In the genomic region with DNA sequence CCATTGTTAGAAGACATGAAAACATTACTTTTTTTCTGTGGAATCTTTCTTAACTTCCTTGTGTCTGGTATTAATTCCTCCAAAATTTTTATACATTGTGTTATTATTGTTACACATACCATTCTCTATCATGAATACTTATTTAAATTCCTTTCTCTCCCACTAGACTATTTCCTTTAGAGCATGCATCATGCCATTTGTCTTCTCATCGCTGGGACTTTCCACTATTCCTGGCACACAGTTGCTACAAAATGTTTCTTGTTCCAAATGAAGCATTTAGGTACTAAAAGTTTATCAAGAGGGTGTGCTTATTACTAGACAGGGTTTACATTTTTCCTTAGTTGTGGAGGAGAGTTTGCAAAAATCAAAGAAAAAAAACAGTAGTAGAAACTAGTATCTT, we compare ENCODE assay signal across 22 cellular contexts.
DNase-seq lines count a peak whose midpoint lies in the region; ATAC-seq and TF ChIP-seq lines count a peak whose summit lies in the region.
"Had no signal": no experiment of that assay in that cellular context is flagged by ENCODE, and none has a peak within 500 bp of the region (broad histone marks: within the 10 kb centered on the region; RNA-seq: fewer than 3 reads in every experiment).

No MANE protein-coding gene starts in this region.

- H3K27me3 ChIP-seq in GM23248 (replicated peaks; ENCODE audit: insufficient read depth) (no peaks in the 10 kb centered on the region), subcutaneous abdominal adipose tissue (ENCODE audit: control insufficient read depth in 5 of 5, insufficient read depth in 4 of 5, low read length in 5 of 5) (no peaks in the 10 kb centered on the region), heart left ventricle (no peaks in the 10 kb centered on the region)
- H3K27me3 ChIP-seq: BLaER1 treated with 17β-estradiol and CSF1 and Interleukin-3, amounts not matched to agents 10 nM and 100 nM; body of pancreas; left lung; tibial artery had no signal

- no peaks in the 10 kb centered on the region for H3K79me2 ChIP-seq in GM23248 (ENCODE audit: insufficient read depth)
- H3K79me2 ChIP-seq: parathyroid adenoma had no signal

- no peaks in the 10 kb centered on the region for H3K9me2 ChIP-seq in GM23248 (ENCODE audit: insufficient read depth)

- H4K20me1 ChIP-seq in GM23248 (ENCODE audit: insufficient read depth) = no peaks in the 10 kb centered on the region
- H4K20me1 ChIP-seq: BLaER1 treated with 17β-estradiol and CSF1 and Interleukin-3, amounts not matched to agents 10 nM and 100 nM had no signal

- H3K27ac ChIP-seq in GM23248 = peak overlapping the region; percentile 73
- peak overlapping the region; percentile 31 for H3K27ac ChIP-seq in subcutaneous abdominal adipose tissue (ENCODE audit: low read depth, low read length)
- H3K27ac ChIP-seq in heart left ventricle = peak overlapping the region in 1 of 12 donors; percentile 53
- H3K27ac ChIP-seq: BLaER1 treated with 17β-estradiol and CSF1 and Interleukin-3, amounts not matched to agents 10 nM and 100 nM; body of pancreas; left lung; parathyroid adenoma; tibial artery had no signal

- H3K4me2 ChIP-seq in GM23248 (ENCODE audit: unreplicated experiment) = peak overlapping the region; percentile 71
- H3K4me2 ChIP-seq: BLaER1 treated with 17β-estradiol and CSF1 and Interleukin-3, amounts not matched to agents 10 nM and 100 nM had no signal

- H3K4me3 ChIP-seq in GM23248 (peak overlapping the region; percentile 38), astrocyte of the spinal cord (ENCODE audit: low read depth, low read length) (no peak overlapping the region), subcutaneous abdominal adipose tissue (ENCODE audit: low read depth in 1 of 5, low read length in 5 of 5) (no peak overlapping the region), heart left ventricle (no peak overlapping the region)
- H3K4me3 ChIP-seq: BLaER1 treated with 17β-estradiol and CSF1 and Interleukin-3, amounts not matched to agents 10 nM and 100 nM; body of pancreas; left lung; tibial artery had no signal

- H3K4me1 ChIP-seq in GM23248 (ENCODE audit: insufficient read depth) = peaks cover 44% of the 10 kb centered on the region
- peaks cover 0 to 30% (median 9%) of the 10 kb centered on the region in 5 donors for H3K4me1 ChIP-seq in subcutaneous abdominal adipose tissue (ENCODE audit: control insufficient read depth in 5 of 5, insufficient read depth in 5 of 5, low read length in 5 of 5)
- H3K4me1 ChIP-seq in heart left ventricle = peaks cover 0 to 54% (median 21%) of the 10 kb centered on the region in 12 donors
- H3K4me1 ChIP-seq: BLaER1 treated with 17β-estradiol and CSF1 and Interleukin-3, amounts not matched to agents 10 nM and 100 nM; body of pancreas; left lung; parathyroid adenoma had no signal

- no peak for TF ChIP-seq POLR2A in heart left ventricle (IDR thresholded peaks at IDR 0.05)

- 2 to 7% methylated on average over 1 of the region's 1 CpG for WGBS in GM23248 (ENCODE audit: low coverage in 1 of 2, low lambda C conversion rate in 2 of 2, missing lambda C conversion rate in 2 of 2), 2 experiments
- 42 to 57% (median 52%) methylated on average over 1 of the region's 1 CpG for WGBS in heart left ventricle, 4 donors

- intact Hi-C loops in heart left ventricle (cut with DNase I) = no loop called here

- H3K9ac ChIP-seq in GM23248 (peak overlapping the region; percentile 29; the same call in 1 of the 2 replicates), subcutaneous abdominal adipose tissue (ENCODE audit: low read length in 5 of 5) (peak overlapping the region in 1 of 5 donors; percentile 20)
- H3K9ac ChIP-seq: BLaER1 treated with 17β-estradiol and CSF1 and Interleukin-3, amounts not matched to agents 10 nM and 100 nM; parathyroid adenoma had no signal

- DNase-seq in GM23248 (peak; percentile 77), astrocyte of the spinal cord (ENCODE audit: low read depth, low spot score) (peak; percentile 73), hepatic stellate cell (ENCODE audit: low spot score) (peak; percentile 23), heart left ventricle (no peak), NCI-H1694 treated with DMSO at 0.1 percent for 48 hours (lab: John Stamatoyannopoulos, UW) (no peak)
- DNase-seq in activated CD4-positive, alpha-beta T cell treated with anti-CD3 and anti-CD28 coated beads, Interleukin-2, amount 50 U/mL, for 4 hours = no peak
- DNase-seq: activated naive CD4-positive, alpha-beta T cell treated with anti-CD3 and anti-CD28 coated beads for 36 hours; activated T-cell treated with anti-CD3 and anti-CD28 coated beads, Interleukin-2, amount 50 U/mL, for 1 hour; body of pancreas; dermis blood vessel endothelial cell; DMS153; erythroblast; left lung; NCI-H1436; NCI-H2227 treated with DMSO at 0.1 percent for 48 hours; stimulated activated CD4-positive, alpha-beta T cell treated with anti-CD3 and anti-CD28 coated beads, Interleukin-12 subunit alpha, Interleukin-12 subunit beta, amount 100 ng/mL, for 4 hours; T-cell; tibial artery had no signal

- ATAC-seq in heart left ventricle = no peak
- ATAC-seq in HG02973 (IDR thresholded peaks at IDR 0.05; ENCODE audit: unreplicated experiment) = no peak
- ATAC-seq: body of pancreas, left lung, T-cell had no signal

- in situ Hi-C loops in GM23248 (cut with MboI) (no loop called here), astrocyte of the spinal cord (cut with HindIII; ENCODE audit: low sequenced_read_pairs) (no loop called here)

- no peak overlapping the region for H2AFZ ChIP-seq in GM23248
- H2AFZ ChIP-seq: parathyroid adenoma had no signal

- H3K9me3 ChIP-seq in GM23248 (ENCODE audit: low read depth) (no peaks in the 10 kb centered on the region), subcutaneous abdominal adipose tissue (ENCODE audit: control insufficient read depth in 5 of 5, low read length in 5 of 5) (no peaks in the 10 kb centered on the region), heart left ventricle (no peaks in the 10 kb centered on the region)
- H3K9me3 ChIP-seq: BLaER1 treated with 17β-estradiol and CSF1 and Interleukin-3, amounts not matched to agents 10 nM and 100 nM; body of pancreas; left lung; tibial artery had no signal

- TF ChIP-seq CTCF in astrocyte of the spinal cord (IDR thresholded peaks at IDR 0.05; ENCODE audit: low read depth, low read length) = no peak
- no peak for TF ChIP-seq CTCF in heart left ventricle (IDR thresholded peaks at IDR 0.05)

- H3K36me3 ChIP-seq in GM23248 (ENCODE audit: low read depth) (no peaks in the 10 kb centered on the region), subcutaneous abdominal adipose tissue (ENCODE audit: control insufficient read depth in 5 of 5, insufficient read depth in 5 of 5, low read length in 5 of 5) (peaks cover 0 to 3% (median 0%) of the 10 kb centered on the region in 5 donors), heart left ventricle (peaks cover 0 to 9% (median 0%) of the 10 kb centered on the region in 9 donors)
- H3K36me3 ChIP-seq: BLaER1 treated with 17β-estradiol and CSF1 and Interleukin-3, amounts not matched to agents 10 nM and 100 nM; left lung; tibial artery had no signal

- H3F3A ChIP-seq in GM23248 (ENCODE audit: insufficient read depth) = peaks cover 38% of the 10 kb centered on the region

Comparison
In these comparisons a context has a peak if more than half of its experiments do, and no peak if none do; other contexts are left out.
1. DNase-seq: peak in GM23248 (single experiment), astrocyte of the spinal cord (single experiment) and hepatic stellate cell (single experiment); none in activated CD4-positive, alpha-beta T cell treated with anti-CD3 and anti-CD28 coated beads, Interleukin-2, amount 50 U/mL, for 4 hours (0 of 2), heart left ventricle (0 of 5) and NCI-H1694 treated with DMSO at 0.1 percent for 48 hours (single experiment).